Comparison of ENCODE assay signal across 13 cellular contexts in genomic region chr17:14019186-14019956, GRCh38. TPM values are rescaled to one million over a fixed set of nuclear protein-coding genes. Genes with fewer than 3 reads are reported as not detected.
DNase-seq lines count a peak whose midpoint lies in the region; ATAC-seq and TF ChIP-seq lines count a peak whose summit lies in the region.
"Had no signal": no experiment of that assay in that cellular context is flagged by ENCODE, and none has a peak within 500 bp of the region (broad histone marks: within the 10 kb centered on the region; RNA-seq: fewer than 3 reads in every experiment).

No MANE protein-coding gene starts in this region.

- no peaks in the 10 kb centered on the region for H3K9me3 ChIP-seq in A673 (ENCODE audit: low read depth, low read length, poor library complexity, severe bottlenecking)
- H3K9me3 ChIP-seq: SJSA1 had no signal

- ATAC-seq in HG02759 (IDR thresholded peaks at IDR 0.05; ENCODE audit: unreplicated experiment) (no peak), HG03095 (IDR thresholded peaks at IDR 0.05; ENCODE audit: unreplicated experiment) (no peak)
- ATAC-seq: HCT116, left ventricle myocardium superior had no signal

- no peaks in the 10 kb centered on the region for H3K36me3 ChIP-seq in A673 (ENCODE audit: insufficient read depth, low read length, poor library complexity, severe bottlenecking)
- H3K36me3 ChIP-seq: SJSA1 had no signal

- POLR2A ChIA-PET in A673 (lab: Charles Lee; ENCODE audit: low non-redundant PET), result no interaction called here

- no peaks in the 10 kb centered on the region for H3K27me3 ChIP-seq in A673 (replicated peaks; ENCODE audit: insufficient read depth, low read depth, low read length, poor library complexity)
- H3K27me3 ChIP-seq: SJSA1 had no signal

- in situ Hi-C loops in KBM-7 (cut with MboI; ENCODE audit: low pct_unique_long_range_greater_than_20kb, low sequenced_read_pairs), result no loop called here

- no peaks in the 10 kb centered on the region for H3K4me1 ChIP-seq in A673 (ENCODE audit: insufficient read depth, low read length, poor library complexity, severe bottlenecking)
- H3K4me1 ChIP-seq: SJSA1 had no signal

- no peak for TF ChIP-seq CTCF in A673 (conservative IDR thresholded peaks at IDR 0.05; ENCODE audit: low read depth, low read length)

- intact Hi-C loops in cardiac septum (cut with DNase I), result no loop called here
- intact Hi-C loops in A673 (cut with micrococcal nuclease; ENCODE audit: unreplicated experiment), result loop anchor here (10.0 kb wide), 1 partner anchor 285 kb away; the partner anchor contains the start of gene HS3ST3B1

- no peak overlapping the region for H3K27ac ChIP-seq in A673 (ENCODE audit: low read depth, low read length, poor library complexity, severe bottlenecking)
- H3K27ac ChIP-seq: SJSA1 had no signal

- H3K4me3 ChIP-seq in A673 (ENCODE audit: low read depth, low read length, poor library complexity, severe bottlenecking), result no peak overlapping the region
- H3K4me3 ChIP-seq: SJSA1 had no signal

- CTCF ChIA-PET in A673 (lab: Charles Lee), result no interaction called here

- BruUV-seq in A673 (replicated peaks; lab: Mats Ljungman, UMichigan), result no TSS peak

- DNase-seq in COLO829 (ENCODE audit: low spot score) (peak; percentile 27), KBM-7 (peak; percentile 11), iris pigment epithelial cell (ENCODE audit: low read depth) (peak; percentile 88), cardiac septum (ENCODE audit: low spot score) (no peak), A673 (ENCODE audit: low spot score) (no peak)
- peak; percentile 53 for DNase-seq in activated CD8-positive, alpha-beta memory T cell treated with anti-CD3 and anti-CD28 coated beads, Interleukin-2, amount 50 U/mL, for 48 hours
- DNase-seq: activated naive CD8-positive, alpha-beta T cell treated with anti-CD3 and anti-CD28 coated beads, Interleukin-2, amount 10 ng/mL, durations not matched to agents 7 days and 5 days; DMS 273 treated with DMSO at 0.1 percent for 48 hours; left ventricle myocardium superior had no signal

RNA-seq across cellular contexts. Expression of gene COX10, which starts 49.9 kb away (rescaled TPM):
- total RNA-seq in cardiac septum (43.3 TPM), A673 (2021) (19.1 and 20.0 TPM in 2 replicates)

Comparison
In these comparisons a context has a peak if more than half of its experiments do, and no peak if none do; other contexts are left out.
1. DNase-seq: peak in COLO829 (single experiment), KBM-7 (single experiment), activated CD8-positive, alpha-beta memory T cell treated with anti-CD3 and anti-CD28 coated beads, Interleukin-2, amount 50 U/mL, for 48 hours (single experiment) and iris pigment epithelial cell (single experiment); none in cardiac septum (single experiment) and A673 (single experiment).